In the genomic region with DNA sequence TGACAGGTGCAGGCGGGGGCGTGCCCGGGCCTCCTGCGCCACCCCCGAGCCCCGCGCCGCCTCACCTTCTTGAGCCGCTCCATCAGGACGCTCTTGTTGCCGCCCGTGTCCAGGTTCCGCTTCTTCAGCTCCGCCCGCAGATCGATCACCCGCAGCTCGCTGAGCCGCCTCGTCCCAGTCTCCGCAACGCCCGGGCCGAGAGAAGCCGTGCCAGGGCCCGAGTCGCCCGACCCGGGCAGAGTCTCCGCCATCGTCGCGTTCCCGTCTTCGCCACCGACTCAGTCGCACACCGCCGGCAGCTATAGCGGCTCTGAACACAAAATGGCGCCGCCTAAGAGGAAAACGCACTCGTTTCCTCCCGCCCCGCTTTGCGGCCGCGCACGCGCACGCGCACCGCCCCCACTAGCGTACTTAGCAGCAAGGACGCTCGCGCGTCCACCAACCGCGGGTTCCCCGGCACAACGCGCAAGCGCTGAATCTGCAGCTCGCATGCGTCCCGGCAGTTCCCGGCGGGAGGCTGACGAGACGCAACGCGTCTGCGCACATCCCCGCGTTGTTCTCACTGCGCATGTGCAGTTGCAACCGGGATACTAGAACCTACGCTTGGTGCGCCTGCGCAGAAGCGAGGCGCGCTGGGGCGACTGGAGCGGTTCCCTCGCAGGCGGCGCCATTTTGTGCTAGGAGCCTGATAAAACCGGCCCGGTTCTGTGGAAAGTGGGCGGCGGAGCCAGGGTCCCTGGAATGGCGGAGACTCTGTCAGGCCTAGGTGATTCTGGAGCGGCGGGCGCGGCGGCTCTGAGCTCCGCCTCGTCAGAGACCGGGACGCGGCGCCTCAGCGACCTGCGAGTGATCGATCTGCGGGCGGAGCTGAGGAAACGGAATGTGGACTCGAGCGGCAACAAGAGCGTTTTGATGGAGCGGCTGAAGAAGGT, we compare ENCODE assay signal across 2 cellular contexts.
TF ChIP-seq lines count a peak whose summit lies in the region.

Gene SAFB (plus strand): TSS at position 619 of the 932 bp plus-strand sequence. CDS start 123 bp downstream, at position 742.
Gene SAFB2 (minus strand): TSS at position 312 of the 932 bp plus-strand sequence. CDS start 61 bp downstream, at position 251.

TF ChIP-seq in IMR-90, 13 proteins besides CTCF, POLR2A, EP300 and RAD21:
- TF ChIP-seq RFX5 (IDR thresholded peaks at IDR 0.05; ENCODE audit: low read depth, low read length) (no peak), MXI1 (IDR thresholded peaks at IDR 0.05; ENCODE audit: borderline replicate concordance, low read depth, low read length) (peak; percentile 78; the same call in 1 of the 2 replicates), FOS (IDR thresholded peaks at IDR 0.05; ENCODE audit: low read depth, low read length) (no peak), CHD1 (IDR thresholded peaks at IDR 0.05; ENCODE audit: low read depth, low read length) (no peak), BHLHE40 (IDR thresholded peaks at IDR 0.05; ENCODE audit: low read depth, low read length) (peak; percentile 37; the same call in 1 of the 2 replicates), MAZ (IDR thresholded peaks at IDR 0.05; ENCODE audit: borderline replicate concordance, low read depth, low read length) (peak; percentile 90; the same call in 1 of the 2 replicates), RCOR1 (IDR thresholded peaks at IDR 0.05; ENCODE audit: insufficient replicate concordance, low read length) (no peak), MAFK (IDR thresholded peaks at IDR 0.05; ENCODE audit: low read depth, low read length) (no peak), CEBPB (IDR thresholded peaks at IDR 0.05; ENCODE audit: low read depth, low read length) (no peak), SMC3 (IDR thresholded peaks at IDR 0.05; ENCODE audit: low read depth, low read length) (no peak), NFE2L2 (IDR thresholded peaks at IDR 0.05; ENCODE audit: low read depth, low read length) (no peak)
- TF ChIP-seq, protein P1, sequence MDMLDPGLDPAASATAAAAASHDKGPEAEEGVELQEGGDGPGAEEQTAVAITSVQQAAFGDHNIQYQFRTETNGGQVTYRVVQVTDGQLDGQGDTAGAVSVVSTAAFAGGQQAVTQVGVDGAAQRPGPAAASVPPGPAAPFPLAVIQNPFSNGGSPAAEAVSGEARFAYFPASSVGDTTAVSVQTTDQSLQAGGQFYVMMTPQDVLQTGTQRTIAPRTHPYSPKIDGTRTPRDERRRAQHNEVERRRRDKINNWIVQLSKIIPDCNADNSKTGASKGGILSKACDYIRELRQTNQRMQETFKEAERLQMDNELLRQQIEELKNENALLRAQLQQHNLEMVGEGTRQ (IDR thresholded peaks at IDR 0.05; ENCODE audit: low read depth, low read length): no peak
- TF ChIP-seq, protein P2, sequence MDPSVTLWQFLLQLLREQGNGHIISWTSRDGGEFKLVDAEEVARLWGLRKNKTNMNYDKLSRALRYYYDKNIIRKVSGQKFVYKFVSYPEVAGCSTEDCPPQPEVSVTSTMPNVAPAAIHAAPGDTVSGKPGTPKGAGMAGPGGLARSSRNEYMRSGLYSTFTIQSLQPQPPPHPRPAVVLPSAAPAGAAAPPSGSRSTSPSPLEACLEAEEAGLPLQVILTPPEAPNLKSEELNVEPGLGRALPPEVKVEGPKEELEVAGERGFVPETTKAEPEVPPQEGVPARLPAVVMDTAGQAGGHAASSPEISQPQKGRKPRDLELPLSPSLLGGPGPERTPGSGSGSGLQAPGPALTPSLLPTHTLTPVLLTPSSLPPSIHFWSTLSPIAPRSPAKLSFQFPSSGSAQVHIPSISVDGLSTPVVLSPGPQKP (IDR thresholded peaks at IDR 0.05; ENCODE audit: borderline replicate concordance, low read depth, low read length): no peak

TF ChIP-seq in endothelial cell of umbilical vein, 7 proteins besides CTCF, POLR2A, EP300 and RAD21:
- TF ChIP-seq POLR2AphosphoS5 (IDR thresholded peaks at IDR 0.05; ENCODE audit: insufficient read depth, low read depth, low read length): peak; percentile 92
- TF ChIP-seq FOS (IDR thresholded peaks at IDR 0.05; ENCODE audit: borderline replicate concordance, insufficient read depth, low read length): no peak
- TF ChIP-seq JUN (IDR thresholded peaks at IDR 0.05; ENCODE audit: borderline replicate concordance, insufficient read depth, insufficient read length, low read depth): no peak
- TF ChIP-seq MYC (IDR thresholded peaks at IDR 0.05; ENCODE audit: low read depth, low read length): no peak
- TF ChIP-seq GATA2 (IDR thresholded peaks at IDR 0.05; ENCODE audit: insufficient read depth, insufficient read length, low read depth, low read length): no peak
- TF ChIP-seq EZH2 (IDR thresholded peaks at IDR 0.05; ENCODE audit: borderline replicate concordance, low read depth, low read length, severe bottlenecking): no peak
- TF ChIP-seq MAX (IDR thresholded peaks at IDR 0.05; ENCODE audit: insufficient read depth, insufficient read length): peak; percentile 56
TF ChIP-seq in endothelial cell of umbilical vein: peak in this region for 2.
